In the genomic region with DNA sequence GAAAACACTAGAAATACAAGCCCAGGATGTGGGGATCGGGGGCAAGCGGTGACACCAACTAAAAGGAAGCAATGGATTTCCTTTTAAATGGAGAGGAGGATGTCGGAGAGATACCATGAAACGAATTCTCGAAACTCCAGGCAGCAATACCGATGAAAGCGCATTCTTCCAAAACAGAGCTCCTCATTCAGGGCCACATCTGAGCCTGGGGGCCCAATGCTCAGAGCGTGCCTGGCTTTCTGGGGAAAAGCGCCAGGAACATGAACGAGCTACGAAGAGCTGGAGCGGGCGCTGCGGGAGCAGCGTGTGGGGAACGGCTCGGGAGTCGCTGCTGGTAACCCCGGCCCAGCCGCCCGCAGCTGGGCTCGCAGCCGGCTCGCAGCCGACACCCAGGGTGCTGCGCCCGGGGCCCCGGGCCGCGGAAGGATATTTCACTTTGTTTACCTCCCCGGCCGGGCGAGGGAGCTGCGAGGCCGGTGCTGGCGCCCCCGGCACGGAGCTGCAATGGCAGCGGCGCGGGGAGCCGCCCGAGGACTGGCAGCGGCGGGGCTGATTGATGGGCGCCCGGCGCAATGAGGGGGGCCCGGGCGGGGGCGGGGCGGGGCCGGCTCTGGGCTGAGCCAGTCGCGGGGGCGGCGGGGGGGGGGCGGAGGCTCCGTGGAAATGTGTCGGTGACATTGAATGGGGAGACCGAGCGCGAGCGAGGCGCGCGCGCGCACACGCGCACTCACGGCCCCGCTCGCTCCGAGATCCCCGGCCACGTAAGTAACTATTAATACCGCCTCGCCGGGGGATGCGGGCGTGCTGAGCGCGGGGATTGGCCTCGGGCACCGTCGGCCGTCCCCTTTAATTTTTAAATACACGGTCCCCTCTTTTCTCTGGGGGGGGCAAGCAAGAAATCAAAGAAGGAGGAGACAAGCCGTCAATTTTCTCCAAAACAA, we compare ENCODE assay signal across 1 cellular context.
TF ChIP-seq lines count a peak whose summit lies in the region.

A gene (plus strand): TSS at position 687 of the 941 bp plus-strand sequence. CDS start 1,372 bp downstream, outside the sequence.

TF ChIP-seq in K562, 482 proteins besides CTCF, POLR2A, EP300 and RAD21 (continued from another document):
- TF ChIP-seq, protein P1, sequence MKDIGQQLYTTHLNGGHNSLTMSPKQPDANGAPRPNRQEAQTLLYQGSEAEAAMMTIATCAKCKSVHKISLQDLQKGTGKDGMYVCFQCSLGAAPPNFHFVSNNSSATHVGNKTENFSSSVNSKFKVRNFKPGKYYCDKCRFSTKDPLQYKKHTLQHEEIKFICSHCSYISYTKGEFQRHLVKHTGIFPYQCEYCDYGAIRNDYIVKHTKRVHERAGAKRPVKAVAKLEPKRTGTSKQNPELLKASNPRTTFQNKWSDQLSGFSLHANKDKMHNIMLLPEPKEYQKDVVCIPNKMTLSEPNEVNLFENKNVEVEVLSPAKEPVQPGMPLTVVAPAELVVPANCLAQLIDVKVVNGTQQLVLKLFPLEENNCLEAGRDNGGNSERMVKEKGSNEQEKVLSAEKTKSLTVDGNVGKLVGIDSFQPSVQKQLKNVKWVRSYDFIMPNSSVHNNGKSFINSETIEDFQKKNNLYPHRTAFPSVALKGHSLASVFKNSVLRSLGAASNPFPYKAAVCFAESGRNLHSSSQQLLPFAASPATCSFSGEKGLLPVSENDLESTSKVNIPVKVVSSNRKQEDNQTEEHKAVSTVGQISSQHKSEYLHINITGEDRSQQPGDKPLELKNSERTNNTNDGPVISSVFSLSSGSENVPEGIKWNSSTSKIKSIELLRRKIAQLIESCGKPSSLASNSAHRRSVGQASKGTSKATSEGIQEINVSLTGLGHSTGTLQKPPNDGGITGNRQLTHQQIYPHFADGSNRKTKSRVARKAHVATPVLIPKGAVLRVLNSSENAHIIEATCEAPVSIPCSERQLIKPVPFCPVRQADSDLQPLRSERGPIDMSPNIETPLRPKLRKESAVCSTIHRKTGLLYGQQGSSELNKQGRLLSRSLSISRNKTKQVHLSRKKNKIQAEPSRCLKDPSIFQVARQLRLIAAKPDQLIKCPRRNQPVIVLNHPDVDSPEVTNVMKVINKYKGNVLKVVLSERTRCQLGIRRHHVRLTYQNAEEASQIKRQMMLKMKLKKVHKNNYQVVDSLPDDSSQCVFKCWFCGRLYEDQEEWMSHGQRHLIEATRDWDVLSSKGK (CRISPR knock-in tag; IDR thresholded peaks at IDR 0.05): no peak
- TF ChIP-seq SMARCA5 (IDR thresholded peaks at IDR 0.05) (no peak), MCM3 (IDR thresholded peaks at IDR 0.05) (no peak), ZNF239 (CRISPR knock-in tag; IDR thresholded peaks at IDR 0.05) (no peak), HLTF (IDR thresholded peaks at IDR 0.05) (no peak), PYGO2 (tag; IDR thresholded peaks at IDR 0.05) (no peak)
- TF ChIP-seq, protein P2, sequence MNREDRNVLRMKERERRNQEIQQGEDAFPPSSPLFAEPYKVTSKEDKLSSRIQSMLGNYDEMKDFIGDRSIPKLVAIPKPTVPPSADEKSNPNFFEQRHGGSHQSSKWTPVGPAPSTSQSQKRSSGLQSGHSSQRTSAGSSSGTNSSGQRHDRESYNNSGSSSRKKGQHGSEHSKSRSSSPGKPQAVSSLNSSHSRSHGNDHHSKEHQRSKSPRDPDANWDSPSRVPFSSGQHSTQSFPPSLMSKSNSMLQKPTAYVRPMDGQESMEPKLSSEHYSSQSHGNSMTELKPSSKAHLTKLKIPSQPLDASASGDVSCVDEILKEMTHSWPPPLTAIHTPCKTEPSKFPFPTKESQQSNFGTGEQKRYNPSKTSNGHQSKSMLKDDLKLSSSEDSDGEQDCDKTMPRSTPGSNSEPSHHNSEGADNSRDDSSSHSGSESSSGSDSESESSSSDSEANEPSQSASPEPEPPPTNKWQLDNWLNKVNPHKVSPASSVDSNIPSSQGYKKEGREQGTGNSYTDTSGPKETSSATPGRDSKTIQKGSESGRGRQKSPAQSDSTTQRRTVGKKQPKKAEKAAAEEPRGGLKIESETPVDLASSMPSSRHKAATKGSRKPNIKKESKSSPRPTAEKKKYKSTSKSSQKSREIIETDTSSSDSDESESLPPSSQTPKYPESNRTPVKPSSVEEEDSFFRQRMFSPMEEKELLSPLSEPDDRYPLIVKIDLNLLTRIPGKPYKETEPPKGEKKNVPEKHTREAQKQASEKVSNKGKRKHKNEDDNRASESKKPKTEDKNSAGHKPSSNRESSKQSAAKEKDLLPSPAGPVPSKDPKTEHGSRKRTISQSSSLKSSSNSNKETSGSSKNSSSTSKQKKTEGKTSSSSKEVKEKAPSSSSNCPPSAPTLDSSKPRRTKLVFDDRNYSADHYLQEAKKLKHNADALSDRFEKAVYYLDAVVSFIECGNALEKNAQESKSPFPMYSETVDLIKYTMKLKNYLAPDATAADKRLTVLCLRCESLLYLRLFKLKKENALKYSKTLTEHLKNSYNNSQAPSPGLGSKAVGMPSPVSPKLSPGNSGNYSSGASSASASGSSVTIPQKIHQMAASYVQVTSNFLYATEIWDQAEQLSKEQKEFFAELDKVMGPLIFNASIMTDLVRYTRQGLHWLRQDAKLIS (CRISPR knock-in tag; IDR thresholded peaks at IDR 0.05): no peak; the same call in 1 of the 2 replicates
